ENCODE assay signal across 30 cellular contexts in the genomic region with DNA sequence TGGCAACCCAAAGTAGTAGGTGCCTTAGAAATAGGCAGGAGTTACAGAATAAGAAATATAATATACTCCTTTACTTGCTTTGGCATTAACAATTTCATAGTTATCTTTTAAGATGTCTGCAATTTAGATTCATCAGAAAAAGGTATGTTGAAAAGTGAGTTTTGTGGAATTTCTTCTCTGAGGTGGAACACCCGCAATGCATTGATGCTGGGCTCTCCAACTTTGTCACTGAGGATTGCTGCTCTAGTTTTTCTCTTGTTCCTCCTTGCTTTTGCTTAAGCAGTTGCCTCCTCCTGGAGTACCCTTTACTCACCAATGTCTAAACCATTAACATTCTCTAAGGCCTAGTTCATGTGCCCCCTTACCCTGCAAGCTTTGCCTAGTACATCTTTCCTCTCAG.
"Had no signal": no experiment of that assay in that cellular context is flagged by ENCODE, and none has a peak within 500 bp of the region (broad histone marks: within the 10 kb centered on the region; RNA-seq: fewer than 3 reads in every experiment).

No MANE protein-coding gene starts in this region.

- H3K27ac ChIP-seq: lower lobe of right lung, neutrophil, upper lobe of left lung, vagina, VCaP had no signal

- H3K4me2 ChIP-seq: SK-N-SH had no signal

- H3K36me3 Mint-ChIP-seq: activated naive CD8-positive, alpha-beta T cell; stimulated activated effector memory CD8-positive, alpha-beta T cell treated with anti-CD3 and anti-CD28 coated beads, Interleukin-12 subunit alpha, Interleukin-12 subunit beta, amount 100 ng/mL, for 72 hours had no signal

- H3K36me3 ChIP-seq: lower lobe of right lung, neutrophil, upper lobe of left lung, vagina had no signal

- H3K9me3 Mint-ChIP-seq: activated CD4-positive, alpha-beta T cell treated with anti-CD3 and anti-CD28 coated beads, Interleukin-2, amount 10 ng/mL, durations not matched to agents 24 days and 14 days; activated T-cell treated with anti-CD3 and anti-CD28 coated beads, Interleukin-2, amount 50 U/mL, for 4 hours; effector memory CD8-positive, alpha-beta T cell; nephron progenitor cell; stimulated activated effector memory CD8-positive, alpha-beta T cell treated with anti-CD3 and anti-CD28 coated beads, Interleukin-12 subunit alpha, Interleukin-12 subunit beta, amount 100 ng/mL, for 72 hours; stimulated activated naive CD8-positive, alpha-beta T cell treated with anti-CD3 and anti-CD28 coated beads, Interleukin-15, amount 100 ng/mL, for 72 hours; T-helper 1 cell treated with Interleukin-12 subunit alpha and Interleukin-12 subunit beta and Interleukin-4 antibody, amounts not matched to agents 30 μg/mL and 1 μg/mL, for 36 hours had no signal

- DNase-seq: activated CD4-positive, alpha-beta T cell treated with anti-CD3 and anti-CD28 coated beads, Interleukin-2, amount 10 ng/mL, durations not matched to agents 24 days and 14 days; activated naive CD4-positive, alpha-beta T cell treated with Interleukin-2 at 50 U/mL for 16 hours; activated T-cell treated with anti-CD3 and anti-CD28 coated beads, Interleukin-2, amount 50 U/mL, for 4 hours; amniotic stem cell; caudate nucleus; cortex of kidney; effector memory CD8-positive, alpha-beta T cell; foreskin fibroblast; kidney glomerular epithelial cell; lower lobe of right lung; mesendoderm; mucosa of descending colon; nephron progenitor cell; retina; SK-N-SH; small intestine; stimulated activated CD4-positive, alpha-beta T cell treated with anti-CD3 and anti-CD28 coated beads, Interleukin-4, amount 100 ng/mL, for 24 hours; stimulated activated naive CD8-positive, alpha-beta T cell treated with anti-CD3 and anti-CD28 coated beads, Interleukin-15, amount 100 ng/mL, for 72 hours; substantia nigra; SW 1271; T-helper 9 cell; upper lobe of left lung had no signal

- H3K9ac ChIP-seq: SK-N-SH had no signal

- H3K27me3 Mint-ChIP-seq: activated CD4-positive, alpha-beta T cell treated with anti-CD3 and anti-CD28 coated beads, Interleukin-2, amount 10 ng/mL, durations not matched to agents 24 days and 14 days had no signal

- H3K27me3 ChIP-seq: neutrophil, upper lobe of left lung, vagina had no signal

- H3K27ac Mint-ChIP-seq: effector memory CD8-positive, alpha-beta T cell; nephron progenitor cell; progenitor cell of endocrine pancreas; stimulated activated effector memory CD8-positive, alpha-beta T cell treated with anti-CD3 and anti-CD28 coated beads, Interleukin-12 subunit alpha, Interleukin-12 subunit beta, amount 100 ng/mL, for 72 hours; stimulated activated naive CD8-positive, alpha-beta T cell treated with anti-CD3 and anti-CD28 coated beads, Interleukin-15, amount 100 ng/mL, for 72 hours; T-helper 1 cell treated with Interleukin-12 subunit alpha and Interleukin-12 subunit beta and Interleukin-4 antibody, amounts not matched to agents 30 μg/mL and 1 μg/mL, for 36 hours had no signal

- H3K4me1 ChIP-seq: lower lobe of right lung, vagina had no signal

- H3K4me3 ChIP-seq: lower lobe of right lung, mucosa of descending colon, upper lobe of left lung, vagina had no signal

- H3K9me3 ChIP-seq: lower lobe of right lung, mucosa of descending colon, neutrophil, SK-N-SH, upper lobe of left lung, vagina had no signal

- ATAC-seq: effector memory CD8-positive, alpha-beta T cell; lower lobe of right lung; mucosa of descending colon; sciatic nerve; stimulated activated effector memory CD8-positive, alpha-beta T cell treated with anti-CD3 and anti-CD28 coated beads, Interleukin-12 subunit alpha, Interleukin-12 subunit beta, amount 100 ng/mL, for 72 hours had no signal

- H3K4me3 Mint-ChIP-seq: activated CD4-positive, alpha-beta T cell treated with anti-CD3 and anti-CD28 coated beads, Interleukin-2, amount 10 ng/mL, durations not matched to agents 24 days and 14 days; activated naive CD8-positive, alpha-beta T cell; activated T-cell treated with anti-CD3 and anti-CD28 coated beads, Interleukin-2, amount 50 U/mL, for 4 hours; effector memory CD8-positive, alpha-beta T cell; nephron progenitor cell; stimulated activated effector memory CD8-positive, alpha-beta T cell treated with anti-CD3 and anti-CD28 coated beads, Interleukin-12 subunit alpha, Interleukin-12 subunit beta, amount 100 ng/mL, for 72 hours; stimulated activated naive CD8-positive, alpha-beta T cell treated with anti-CD3 and anti-CD28 coated beads, Interleukin-15, amount 100 ng/mL, for 72 hours; T-helper 1 cell treated with Interleukin-12 subunit alpha and Interleukin-12 subunit beta and Interleukin-4 antibody, amounts not matched to agents 30 μg/mL and 1 μg/mL, for 36 hours had no signal
